ENCODE assay signal across 15 cellular contexts in the genomic region with DNA sequence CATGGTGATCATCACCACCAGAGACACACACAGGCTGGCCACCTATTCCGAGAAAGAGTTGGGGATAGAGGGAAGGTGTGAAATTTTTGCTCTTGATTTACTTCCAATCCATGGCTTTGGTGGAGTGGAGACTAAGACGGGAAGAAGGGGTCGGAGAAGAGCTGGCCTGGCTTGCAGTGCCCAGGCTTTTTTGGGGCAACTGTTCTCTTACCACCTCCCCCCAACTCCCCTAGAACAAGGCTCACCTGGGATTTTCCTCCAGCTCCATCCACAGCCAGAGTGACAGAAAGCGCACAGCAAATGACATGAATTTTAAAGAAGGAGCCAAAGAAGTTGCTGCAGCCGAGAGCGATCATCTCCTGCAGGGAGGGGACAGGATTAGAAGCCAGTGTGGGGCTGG. TPM values are rescaled to one million over a fixed set of nuclear protein-coding genes. Genes with fewer than 3 reads are reported as not detected.
DNase-seq lines count a peak whose midpoint lies in the region; TF ChIP-seq lines count a peak whose summit lies in the region.
"Had no signal": no experiment of that assay in that cellular context is flagged by ENCODE, and none has a peak within 500 bp of the region (broad histone marks: within the 10 kb centered on the region; RNA-seq: fewer than 3 reads in every experiment).

No MANE protein-coding gene starts in this region.

- H3K4me3 ChIP-seq in neuronal stem cell (ENCODE audit: low read length in 2 of 2) = no peak overlapping the region
- no peak overlapping the region for H3K4me3 ChIP-seq in tibial artery
- H3K4me3 ChIP-seq: BLaER1 treated with 17β-estradiol and CSF1 and Interleukin-3, amounts not matched to agents 10 nM and 100 nM had no signal

- no peaks in the 10 kb centered on the region for H3K9me3 ChIP-seq in neuronal stem cell (replicated peaks in 1 of 2; ENCODE audit: control insufficient read depth in 2 of 2, insufficient read depth in 1 of 2, low read depth in 1 of 2, low read length in 2 of 2)
- no peaks in the 10 kb centered on the region for H3K9me3 ChIP-seq in tibial artery
- H3K9me3 ChIP-seq: BLaER1 treated with 17β-estradiol and CSF1 and Interleukin-3, amounts not matched to agents 10 nM and 100 nM had no signal

- H4K91ac ChIP-seq in neuronal stem cell (ENCODE audit: low read depth, low read length, poor library complexity) = peak overlapping the region; percentile 16

- DNase-seq in neuronal stem cell (ENCODE audit: low spot score) = no peak
- DNase-seq in hippocampal formation (lab: John Stamatoyannopoulos, UW) = no peak
- DNase-seq in tibial artery = no peak
- DNase-seq in DMS79 (lab: John Stamatoyannopoulos, UW) = no peak
- DNase-seq: CD4-positive, CD25-positive, alpha-beta regulatory T cell; DMS53; HCEC 1CT; HFFc6 had no signal

- TF ChIP-seq CTCF in tibial artery (IDR thresholded peaks at IDR 0.05) = no peak

- peak overlapping the region; percentile 100 for H3K27ac ChIP-seq in angular gyrus (ENCODE audit: low read depth, low read length)
- peak overlapping the region; percentile 100 for H3K27ac ChIP-seq in cingulate gyrus (ENCODE audit: low read depth, low read length)
- no peak overlapping the region for H3K27ac ChIP-seq in neuronal stem cell (replicated peaks; ENCODE audit: low read length)
- peak overlapping the region; percentile 100 for H3K27ac ChIP-seq in temporal lobe (ENCODE audit: low read depth, low read length)
- H3K27ac ChIP-seq in tibial artery = no peak overlapping the region
- H3K27ac ChIP-seq: BLaER1 treated with 17β-estradiol and CSF1 and Interleukin-3, amounts not matched to agents 10 nM and 100 nM; HL-60 had no signal

- H3K14ac ChIP-seq in neuronal stem cell (ENCODE audit: low read length) = no peak overlapping the region

- no peak overlapping the region for H2BK15ac ChIP-seq in neuronal stem cell (ENCODE audit: low read length)

- H3K4ac ChIP-seq in neuronal stem cell (ENCODE audit: low read length) = no peak overlapping the region

- H3K23ac ChIP-seq in neuronal stem cell (ENCODE audit: low read depth, low read length, poor library complexity) = no peak overlapping the region

- H2BK12ac ChIP-seq in neuronal stem cell (ENCODE audit: low read length) = no peak overlapping the region

- H3K18ac ChIP-seq in neuronal stem cell (ENCODE audit: low read length) = no peak overlapping the region

- H3K9ac ChIP-seq in neuronal stem cell (ENCODE audit: low read depth, low read length, poor library complexity) = no peak overlapping the region
- H3K9ac ChIP-seq: BLaER1 treated with 17β-estradiol and CSF1 and Interleukin-3, amounts not matched to agents 10 nM and 100 nM had no signal

- H2AK5ac ChIP-seq in neuronal stem cell (ENCODE audit: low read depth, low read length) = peak overlapping the region; percentile 43

- peaks cover 0 to 11% (median 0%) of the 10 kb centered on the region in 3 experiments for H3K27me3 ChIP-seq in neuronal stem cell (ENCODE audit: control insufficient read depth in 3 of 3, insufficient read depth in 3 of 3, low read depth in 1 of 3, low read length in 3 of 3)
- H3K27me3 ChIP-seq in tibial artery = peaks cover 0 to 2% of the 10 kb centered on the region in 2 donors
- H3K27me3 ChIP-seq: BLaER1 treated with 17β-estradiol and CSF1 and Interleukin-3, amounts not matched to agents 10 nM and 100 nM had no signal

- intact Hi-C loops in tibial artery (cut with DNase I; ENCODE audit: low total_unique reads) = loop anchor here (10.0 kb wide), 1 partner anchor 188 kb away; a partner anchor contains a TSS

- H3K36me3 ChIP-seq in neuronal stem cell (replicated peaks in 1 of 2; ENCODE audit: control insufficient read depth in 2 of 2, insufficient read depth in 2 of 2, low read length in 2 of 2) (no peaks in the 10 kb centered on the region), tibial artery (no peaks in the 10 kb centered on the region)
- H3K36me3 ChIP-seq: BLaER1 treated with 17β-estradiol and CSF1 and Interleukin-3, amounts not matched to agents 10 nM and 100 nM had no signal

- no peaks in the 10 kb centered on the region for H3K79me1 ChIP-seq in neuronal stem cell (ENCODE audit: low read depth, low read length)

- no peak overlapping the region for H2BK120ac ChIP-seq in neuronal stem cell (ENCODE audit: low read depth, low read length)

- no peak overlapping the region for H4K8ac ChIP-seq in neuronal stem cell (ENCODE audit: low read depth, low read length)

- no peak overlapping the region for H3K4me2 ChIP-seq in neuronal stem cell (ENCODE audit: insufficient read depth, low read length, poor library complexity, severe bottlenecking)
- H3K4me2 ChIP-seq: BLaER1 treated with 17β-estradiol and CSF1 and Interleukin-3, amounts not matched to agents 10 nM and 100 nM had no signal

- H2AFZ ChIP-seq in neuronal stem cell (ENCODE audit: low read length) = no peak overlapping the region

- peaks cover 0 to 2% of the 10 kb centered on the region in 2 donors for H3K4me1 ChIP-seq in neuronal stem cell (ENCODE audit: control insufficient read depth in 2 of 2, insufficient read depth in 1 of 2, low read depth in 1 of 2, low read length in 2 of 2)
- H3K4me1 ChIP-seq in tibial artery = no peaks in the 10 kb centered on the region

- WGBS in neuronal stem cell (ENCODE audit: extremely low coverage in 2 of 2, insufficient read length in 2 of 2, insufficient replicate concordance in 1 of 2), 2 donors = no CpG with 5 or more reads among the region's 6 CpGs

- H2BK5ac ChIP-seq in neuronal stem cell (ENCODE audit: low read length) = no peak overlapping the region

RNA-seq across cellular contexts. Expression of a gene that starts 16.0 kb away (rescaled TPM):
- 0.03 TPM for polyA plus RNA-seq in neuronal stem cell (2013, experiment 1 of 2)
- 0.03 TPM for polyA plus RNA-seq in neuronal stem cell (2013, experiment 2 of 2)
- total RNA-seq in temporal lobe = not detected
- total RNA-seq: CD4-positive, CD25-positive, alpha-beta regulatory T cell; Daoy; H4; HFFc6 had no signal
- polyA plus RNA-seq: CD4-positive, CD25-positive, alpha-beta regulatory T cell had no signal

Comparison
In these comparisons a context has a peak if more than half of its experiments do, and no peak if none do; other contexts are left out.
1. H3K27ac ChIP-seq: peak in angular gyrus (single experiment), cingulate gyrus (single experiment) and temporal lobe (single experiment); none in neuronal stem cell (single experiment) and tibial artery (0 of 2).